In genomic region chr12:6201775-6202292, GRCh38 we compare ENCODE assay signal across 12 cellular contexts. TPM values are rescaled to one million over a fixed set of nuclear protein-coding genes. Genes with fewer than 3 reads are reported as not detected.
DNase-seq lines count a peak whose midpoint lies in the region; ATAC-seq and TF ChIP-seq lines count a peak whose summit lies in the region.
"Had no signal": no experiment of that assay in that cellular context is flagged by ENCODE, and none has a peak within 500 bp of the region (broad histone marks: within the 10 kb centered on the region; RNA-seq: fewer than 3 reads in every experiment).

No MANE protein-coding gene starts in this region.

- H3K27me3 Mint-ChIP-seq in neural progenitor cell (ENCODE audit: insufficient read depth, low read depth), result peaks cover 47% of the 10 kb centered on the region

- no peaks in the 10 kb centered on the region for H3K36me3 Mint-ChIP-seq in neural progenitor cell
- H3K36me3 Mint-ChIP-seq: immature natural killer cell had no signal

- peaks cover 59% of the 10 kb centered on the region for H3K4me1 Mint-ChIP-seq in neural progenitor cell

- CTCF ChIA-PET in PC-9 (lab: Charles Lee), result interaction anchor here (0.7 to 2.0 kb wide), 4 partner anchors 13 to 129 kb away, joined by 6 to 12 read pairs (median 8); no protein-coding TSS in a partner anchor

- no peaks in the 10 kb centered on the region for H3K27me3 ChIP-seq in PC-9 (ENCODE audit: insufficient read depth, low read depth)
- H3K27me3 ChIP-seq in esophagus squamous epithelium, result no peaks in the 10 kb centered on the region
- H3K27me3 ChIP-seq in neural progenitor cell, result peaks cover 71% of the 10 kb centered on the region

- no peak overlapping the region for H3K9ac ChIP-seq in neural progenitor cell

- POLR2A ChIA-PET in PC-9 (lab: Charles Lee; ENCODE audit: unreplicated experiment), result interaction anchor here (1.2 to 2.7 kb wide), 9 partner anchors 13 to 117 kb away, joined by 9 to 38 read pairs (median 12); no protein-coding TSS in a partner anchor

- H3K4me2 ChIP-seq in PC-9, result peak overlapping the region; percentile 96
- H3K4me2 ChIP-seq in neural progenitor cell, result peak overlapping the region; percentile 87

- peaks cover 19% of the 10 kb centered on the region; the same call in 1 of the 2 replicates for H3F3A ChIP-seq in PC-9 (ENCODE audit: insufficient read depth, low read depth)
- peaks cover 50% of the 10 kb centered on the region for H3F3A ChIP-seq in neural progenitor cell (ENCODE audit: low read depth)

- H3K36me3 ChIP-seq in PC-9 (ENCODE audit: low read depth), result peaks cover 8% of the 10 kb centered on the region; the same call in 1 of the 2 replicates
- H3K36me3 ChIP-seq in esophagus squamous epithelium, result peaks cover 0 to 10% (median 0%) of the 10 kb centered on the region in 3 donors
- no peaks in the 10 kb centered on the region for H3K36me3 ChIP-seq in neural progenitor cell

- H3K4me3 Mint-ChIP-seq in neural progenitor cell, result peak overlapping the region; percentile 82

- intact Hi-C loops in PC-9 (cut with micrococcal nuclease; ENCODE audit: unreplicated experiment) (loop anchor here (1.0 kb wide), 3 partner anchors 14 to 76 kb away; no protein-coding TSS in a partner anchor), esophagus squamous epithelium (cut with DNase I) (no loop called here)

- TF ChIP-seq POLR2A in esophagus squamous epithelium (IDR thresholded peaks at IDR 0.05), result no peak

- peaks cover 47% of the 10 kb centered on the region for H3K4me1 ChIP-seq in PC-9 (replicated peaks; ENCODE audit: insufficient read depth)
- peaks cover 53 to 89% (median 61%) of the 10 kb centered on the region in 3 donors for H3K4me1 ChIP-seq in esophagus squamous epithelium
- H3K4me1 ChIP-seq in neural progenitor cell, result peaks cover 42% of the 10 kb centered on the region

- ATAC-seq in HG03097 (IDR thresholded peaks at IDR 0.05; ENCODE audit: low FRiP score, unreplicated experiment) (no peak), GM21717 (IDR thresholded peaks at IDR 0.05; ENCODE audit: unreplicated experiment) (no peak)

- H2AFZ ChIP-seq in PC-9 (no peak overlapping the region), neural progenitor cell (replicated peaks) (no peak overlapping the region)

- H4K20me1 ChIP-seq in PC-9 (ENCODE audit: insufficient read depth), result peaks cover 3% of the 10 kb centered on the region; the same call in 1 of the 2 replicates
- H4K20me1 ChIP-seq in neural progenitor cell (ENCODE audit: low read depth), result peaks cover 9% of the 10 kb centered on the region

- DNase-seq in ACHN (peak; percentile 38), PC-9 (peak in 1 of 2 experiments; percentile 66), esophagus squamous epithelium (lab: John Stamatoyannopoulos, UW) (no peak), neural progenitor cell (ENCODE audit: low spot score) (no peak), nucleus accumbens (lab: John Stamatoyannopoulos, UW) (no peak), mesenteric fat pad (ENCODE audit: low spot score) (no peak)
- DNase-seq: activated naive CD4-positive, alpha-beta T cell treated with anti-CD3 and anti-CD28 coated beads, Interleukin-2, amount 50 U/mL, for 16 hours; immature natural killer cell; NCI-H1436 treated with DMSO at 0.1 percent for 48 hours; T1000 had no signal

- H3K27ac ChIP-seq in PC-9 (peak overlapping the region; percentile 60), esophagus squamous epithelium (peak overlapping the region; percentile 92 to 99 (median 97)), neural progenitor cell (no peak overlapping the region)

- H3K79me2 ChIP-seq in PC-9 (ENCODE audit: low read depth) (peaks cover 65% of the 10 kb centered on the region), neural progenitor cell (ENCODE audit: low read depth) (no peaks in the 10 kb centered on the region)

- H3K9me3 Mint-ChIP-seq in neural progenitor cell, result no peaks in the 10 kb centered on the region
- H3K9me3 Mint-ChIP-seq: immature natural killer cell had no signal

- H3K4me3 ChIP-seq in PC-9, result peak overlapping the region; percentile 97
- H3K4me3 ChIP-seq in esophagus squamous epithelium, result peak overlapping the region; percentile 64 to 99 (median 88)
- H3K4me3 ChIP-seq in neural progenitor cell, result no peak overlapping the region

- 36 to 37% methylated on average over 5 to 6 of the region's 6 CpGs for WGBS in esophagus squamous epithelium, 2 donors

- H3K9me2 ChIP-seq in PC-9 (ENCODE audit: insufficient read depth), result no peaks in the 10 kb centered on the region

- TF ChIP-seq CTCF in PC-9 (conservative IDR thresholded peaks at IDR 0.05) (no peak), esophagus squamous epithelium (IDR thresholded peaks at IDR 0.05) (no peak), neural progenitor cell (IDR thresholded peaks at IDR 0.05) (no peak)

- no TSS peak for BruUV-seq in PC-9 (replicated peaks; lab: Mats Ljungman, UMichigan)

- in situ Hi-C loops in ACHN (cut with HindIII; ENCODE audit: low pct_ligation_motif_present, low pct_unique_long_range_greater_than_20kb, low sequenced_read_pairs), result no loop called here

- no peak overlapping the region for H3K27ac Mint-ChIP-seq in neural progenitor cell

- H3K9me3 ChIP-seq in PC-9 (ENCODE audit: insufficient read depth, low read depth) (no peaks in the 10 kb centered on the region), esophagus squamous epithelium (no peaks in the 10 kb centered on the region), neural progenitor cell (ENCODE audit: low read depth) (no peaks in the 10 kb centered on the region)

RNA-seq across cellular contexts. Expression of gene CD9, which starts 1.6 kb away (rescaled TPM):
- total RNA-seq in PC-9 (2021) (319 and 374 TPM in 2 replicates), esophagus squamous epithelium (1,000 to 10,000 TPM in 1 of 4 donors, 100 to 1,000 TPM in 3; 464 to 1,007 (median 773) TPM), neural progenitor cell (ENCODE audit: low replicate concordance) (3.1 and 3.6 TPM in 2 replicates), mesenteric fat pad (57.7 TPM)

Comparison
In these comparisons a context has a peak if more than half of its experiments do, and no peak if none do; other contexts are left out.
1. RNA of gene CD9, which starts 1.6 kb away (total RNA-seq): 464 to 1,007 TPM in esophagus squamous epithelium, 319 to 374 TPM in PC-9 and 57.7 TPM in mesenteric fat pad (single experiment); 3.1 to 3.6 TPM in neural progenitor cell; every median in the first group is over 10 times any median in the second.